8 cellular contexts compared by ENCODE assay signal in genomic region chr20:45052698-45053440, GRCh38. TPM values are rescaled to one million over a fixed set of nuclear protein-coding genes. Genes with fewer than 3 reads are reported as not detected.
DNase-seq lines count a peak whose midpoint lies in the region; ATAC-seq and TF ChIP-seq lines count a peak whose summit lies in the region.

No MANE protein-coding gene starts in this region.

- H3K9me3 ChIP-seq in MG63, result no peaks in the 10 kb centered on the region

- peaks cover 13% of the 10 kb centered on the region for H3K36me3 ChIP-seq in MG63

- DNase-seq in GM13976 (ENCODE audit: low spot score) (peak; percentile 43), memory B cell (ENCODE audit: low spot score in 2 of 2) (no peak), NAMALWA (ENCODE audit: low spot score) (no peak), omental fat pad (ENCODE audit: low spot score) (no peak), MG63 (no peak)
- no peak for DNase-seq in activated T-helper 2 cell treated with anti-CD3 and anti-CD28 coated beads, Interferon-gamma antibody, Interleukin-2, Interleukin-4, amounts not matched to agents 10 μg/mL and 5 μg/mL and 100 μg/mL, durations not matched to agents 14 hours and 24 hours and 36 hours (ENCODE audit: low spot score)
- DNase-seq in NK-92 treated with Interleukin-12 subunit alpha and Interleukin-12 subunit beta, amount 100 ng/mL, for 24 hours (lab: John Stamatoyannopoulos, UW), result no peak

- peaks cover 76% of the 10 kb centered on the region for H3K36me3 Mint-ChIP-seq in activated T-helper 2 cell treated with anti-CD3 and anti-CD28 coated beads, Interferon-gamma antibody, Interleukin-2, Interleukin-4, amounts not matched to agents 10 μg/mL and 5 μg/mL and 100 μg/mL, durations not matched to agents 14 hours and 24 hours and 36 hours (ENCODE audit: low read depth)
- peaks cover 28% of the 10 kb centered on the region for H3K36me3 Mint-ChIP-seq in memory B cell

- ATAC-seq in HG03354 (IDR thresholded peaks at IDR 0.05; ENCODE audit: poor library complexity, severe bottlenecking, unreplicated experiment), result peak; percentile 60
- ATAC-seq in memory B cell (ENCODE audit: low read depth), result peak; percentile 34
- ATAC-seq in omental fat pad (ENCODE audit: low FRiP score), result no peak

- H3K4me1 Mint-ChIP-seq in activated T-helper 2 cell treated with anti-CD3 and anti-CD28 coated beads, Interferon-gamma antibody, Interleukin-2, Interleukin-4, amounts not matched to agents 10 μg/mL and 5 μg/mL and 100 μg/mL, durations not matched to agents 14 hours and 24 hours and 36 hours (ENCODE audit: low read depth), result peaks cover 56% of the 10 kb centered on the region
- peaks cover 50% of the 10 kb centered on the region for H3K4me1 Mint-ChIP-seq in memory B cell

- no peak overlapping the region for H3K4me3 ChIP-seq in MG63

- no peaks in the 10 kb centered on the region for H3K9me3 Mint-ChIP-seq in activated T-helper 2 cell treated with anti-CD3 and anti-CD28 coated beads, Interferon-gamma antibody, Interleukin-2, Interleukin-4, amounts not matched to agents 10 μg/mL and 5 μg/mL and 100 μg/mL, durations not matched to agents 14 hours and 24 hours and 36 hours
- no peaks in the 10 kb centered on the region for H3K9me3 Mint-ChIP-seq in memory B cell

- TF ChIP-seq CTCF in GM13976 (IDR thresholded peaks at IDR 0.05; ENCODE audit: borderline replicate concordance, control extremely low read depth, extremely low read depth, insufficient read depth, missing control alignments) (no peak), omental fat pad (IDR thresholded peaks at IDR 0.05) (no peak)

- H3K27me3 Mint-ChIP-seq in activated T-helper 2 cell treated with anti-CD3 and anti-CD28 coated beads, Interferon-gamma antibody, Interleukin-2, Interleukin-4, amounts not matched to agents 10 μg/mL and 5 μg/mL and 100 μg/mL, durations not matched to agents 14 hours and 24 hours and 36 hours (ENCODE audit: low read depth), result no peaks in the 10 kb centered on the region
- H3K27me3 Mint-ChIP-seq in memory B cell, result no peaks in the 10 kb centered on the region

- intact Hi-C loops in activated T-helper 2 cell treated with anti-CD3 and anti-CD28 coated beads, Interferon-gamma antibody, Interleukin-2, Interleukin-4, amounts not matched to agents 10 μg/mL and 5 μg/mL and 100 μg/mL, durations not matched to agents 14 hours and 24 hours and 36 hours (cut with micrococcal nuclease), result loop anchor here (5.0 kb wide), 1 partner anchor 86 kb away; the partner anchor contains the start of gene STK4

- no peaks in the 10 kb centered on the region for H3K27me3 ChIP-seq in MG63

- in situ Hi-C loops in GM13976 (cut with MboI; ENCODE audit: low sequenced_read_pairs, unreplicated experiment), result no loop called here

- H3K4me3 Mint-ChIP-seq in activated T-helper 2 cell treated with anti-CD3 and anti-CD28 coated beads, Interferon-gamma antibody, Interleukin-2, Interleukin-4, amounts not matched to agents 10 μg/mL and 5 μg/mL and 100 μg/mL, durations not matched to agents 14 hours and 24 hours and 36 hours (ENCODE audit: low read depth), result no peak overlapping the region
- H3K4me3 Mint-ChIP-seq in memory B cell, result peak overlapping the region; percentile 45

- peak overlapping the region; percentile 73 for H3K27ac Mint-ChIP-seq in activated T-helper 2 cell treated with anti-CD3 and anti-CD28 coated beads, Interferon-gamma antibody, Interleukin-2, Interleukin-4, amounts not matched to agents 10 μg/mL and 5 μg/mL and 100 μg/mL, durations not matched to agents 14 hours and 24 hours and 36 hours
- peak overlapping the region; percentile 84 for H3K27ac Mint-ChIP-seq in memory B cell

RNA-seq across cellular contexts. Expression of gene KCNS1, which starts 48.1 kb away (rescaled TPM):
- 0.18 and 0.21 TPM in 2 replicates for total RNA-seq in activated T-helper 2 cell treated with anti-CD3 and anti-CD28 coated beads, Interferon-gamma antibody, Interleukin-2, Interleukin-4, amounts not matched to agents 10 μg/mL and 5 μg/mL and 100 μg/mL, durations not matched to agents 14 hours and 24 hours and 36 hours
- total RNA-seq in omental fat pad, result under 1 TPM in 3 of 4 donors, not detected in 1; 0.47 to 0.60 (median 0.56) TPM
- 0.05 and 0.30 TPM in 2 replicates for total RNA-seq in MG63 (2014; rRNA removed; shearing (Covaris generic); ENCODE audit: low replicate concordance)
